27 cellular contexts compared by ENCODE assay signal in the genomic region with DNA sequence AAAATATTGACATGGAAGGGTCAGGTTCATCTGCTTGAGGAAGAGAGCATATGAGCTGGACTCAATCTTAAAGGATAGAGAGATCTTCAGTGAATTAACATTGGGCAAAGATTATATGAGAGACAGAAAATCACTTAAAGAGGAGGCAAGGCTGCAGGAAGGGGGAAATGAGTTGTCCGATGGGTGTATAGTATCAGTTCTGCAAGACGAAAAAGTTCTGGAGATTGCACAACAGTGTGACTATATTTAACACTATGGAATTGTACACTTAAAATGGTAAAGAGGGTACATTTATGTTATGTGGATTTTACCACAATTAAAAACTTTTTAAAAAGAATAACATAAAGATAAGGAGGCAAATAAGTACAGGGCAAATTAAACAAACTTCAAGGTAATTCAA.
DNase-seq lines count a peak whose midpoint lies in the region; ATAC-seq, FAIRE-seq and TF ChIP-seq lines count a peak whose summit lies in the region.
"Had no signal": no experiment of that assay in that cellular context is flagged by ENCODE, and none has a peak within 500 bp of the region (broad histone marks: within the 10 kb centered on the region; RNA-seq: fewer than 3 reads in every experiment).

No MANE protein-coding gene starts in this region.

- H3K36me3 ChIP-seq in skeletal muscle tissue (ENCODE audit: control insufficient read depth in 3 of 3, insufficient read depth in 3 of 3, low read length in 3 of 3) = peaks cover 13 to 27% (median 16%) of the 10 kb centered on the region in 3 donors
- peaks cover 67 to 68% of the 10 kb centered on the region in 2 experiments for H3K36me3 ChIP-seq in SK-N-SH (replicated peaks in 1 of 2; ENCODE audit: control insufficient read depth in 1 of 2, insufficient read depth in 2 of 2, low read length in 1 of 2)

- CTCF ChIA-PET in SK-N-SH (lab: Yijun Ruan, JAX) = interaction anchor here (0.7 to 2.2 kb wide), 3 partner anchors 9 to 189 kb away, joined by 3 to 8 read pairs (median 4); no protein-coding TSS in a partner anchor

- no peak overlapping the region for H3K4me2 ChIP-seq in SK-N-SH
- H3K4me2 ChIP-seq: hepatocyte had no signal

- no peaks in the 10 kb centered on the region for H4K20me1 ChIP-seq in SK-N-SH (ENCODE audit: insufficient read depth)

- H3K9me3 ChIP-seq in skeletal muscle tissue (ENCODE audit: control insufficient read depth in 3 of 3, low read length in 3 of 3) (no peaks in the 10 kb centered on the region), SK-N-SH (no peaks in the 10 kb centered on the region)
- H3K9me3 ChIP-seq: SJCRH30, stomach, transverse colon had no signal

- WGBS in SK-N-SH (ENCODE audit: low lambda C conversion rate) = 94% methylated on average over 2 of the region's 2 CpGs

- ATAC-seq in HG03342 (IDR thresholded peaks at IDR 0.05; ENCODE audit: unreplicated experiment) = no peak

- no peak for TF ChIP-seq EP300 in SK-N-SH (IDR thresholded peaks at IDR 0.05; ENCODE audit: borderline replicate concordance in 1 of 2, low read depth in 1 of 2, low read length in 1 of 2)

- TF ChIP-seq POLR2A in GM12892 (IDR thresholded peaks at IDR 0.05; ENCODE audit: low read depth, low read length) = no peak

- FAIRE-seq in GM12892 (lab: Jason Lieb, UNC) = no peak
- FAIRE-seq: HTR-8/SVneo had no signal

- H3F3A ChIP-seq in SK-N-SH (replicated peaks; ENCODE audit: insufficient read depth) = no peaks in the 10 kb centered on the region

- POLR2A ChIA-PET in SK-N-SH (lab: Yijun Ruan, JAX) = no interaction called here

- H3K27ac ChIP-seq in dorsolateral prefrontal cortex (peak overlapping the region in 32 of 59 donors; percentile 3 to 75 (median 28)), skeletal muscle tissue (ENCODE audit: low read depth, low read length) (peak overlapping the region; percentile 11), SK-N-SH (ENCODE audit: low read depth in 2 of 2, low read length in 1 of 2) (peak overlapping the region in 1 of 2 experiments; percentile 47; a peak in 2 of 4 replicates)
- H3K27ac ChIP-seq: brain microvascular endothelial cell, hepatocyte, parathyroid adenoma, SJCRH30, VCaP had no signal

- intact Hi-C loops in dorsolateral prefrontal cortex (cut with DNase I) = no loop called here

- H3K4me1 ChIP-seq in skeletal muscle tissue (ENCODE audit: control insufficient read depth in 3 of 3, insufficient read depth in 3 of 3, low read length in 3 of 3) (peaks cover 0 to 4% (median 0%) of the 10 kb centered on the region in 3 donors), SK-N-SH (ENCODE audit: control insufficient read depth in 1 of 2, insufficient read depth in 2 of 2, low read depth in 1 of 2, low read length in 1 of 2) (peaks cover 0 to 19% of the 10 kb centered on the region in 2 experiments; a peak in 2 of 4 replicates)
- H3K4me1 ChIP-seq: parathyroid adenoma, stomach, transverse colon had no signal

- H2AFZ ChIP-seq in SK-N-SH (ENCODE audit: low read depth) = no peak overlapping the region
- H2AFZ ChIP-seq: hepatocyte, parathyroid adenoma had no signal

- no peak overlapping the region for H3K9ac ChIP-seq in skeletal muscle tissue (ENCODE audit: low read depth in 1 of 3, low read length in 3 of 3)
- no peak overlapping the region for H3K9ac ChIP-seq in SK-N-SH
- H3K9ac ChIP-seq: parathyroid adenoma had no signal

- no peak overlapping the region for H3K4me3 ChIP-seq in dorsolateral prefrontal cortex
- H3K4me3 ChIP-seq in skeletal muscle tissue (ENCODE audit: low read length in 3 of 3) = no peak overlapping the region
- no peak overlapping the region for H3K4me3 ChIP-seq in SK-N-SH (ENCODE audit: low read depth in 2 of 2, low read length in 1 of 2)
- H3K4me3 ChIP-seq: hepatocyte, SJCRH30, stomach, transverse colon had no signal

- H3K9me2 ChIP-seq in SK-N-SH = no peaks in the 10 kb centered on the region

- TF ChIP-seq RAD21 in SK-N-SH (IDR thresholded peaks at IDR 0.05; ENCODE audit: low read length) = no peak

- DNase-seq in Kasumi-1 (lab: John Stamatoyannopoulos, UW) (peak; percentile 30 to 51), NOMO-1 treated with dmso at 0.1 percent for 144 hours (lab: John Stamatoyannopoulos, UW; ENCODE audit: unreplicated experiment) (peak; percentile 65), dorsolateral prefrontal cortex (no peak), SK-N-SH (no peak), GM12892 (ENCODE audit: insufficient read length) (no peak)
- DNase-seq in activated CD4-positive, CD25-positive, alpha-beta regulatory T cell treated with anti-CD3 and anti-CD28 coated beads, Interleukin-2, amount 50 U/mL, for 72 hours = no peak
- DNase-seq: activated CD4-positive, alpha-beta T cell treated with anti-CD3 and anti-CD28 coated beads, Interleukin-2, amount 10 ng/mL, durations not matched to agents 7 days and 5 days; activated naive CD4-positive, alpha-beta T cell treated with Interleukin-2 at 50 U/mL for 16 hours; activated T-cell treated with anti-CD3 and anti-CD28 coated beads, Interleukin-2, amount 50 U/mL, for 48 hours; brain microvascular endothelial cell; CD8-positive, alpha-beta memory T cell; effector memory CD4-positive, alpha-beta T cell; foreskin melanocyte; NCI-H1105 treated with DMSO at 0.1 percent for 48 hours; NCI-H2081; NCI-H345; NCI-H82; nephron progenitor cell; SJCRH30; stomach; transverse colon had no signal

- TF ChIP-seq CTCF in dorsolateral prefrontal cortex (IDR thresholded peaks at IDR 0.05 in 54 of 56, conservative IDR thresholded peaks at IDR 0.05 in 2 of 56; ENCODE audit: low read depth in 1 of 56, partially characterized antibody in 56 of 56) (no peak), SK-N-SH (IDR thresholded peaks at IDR 0.05) (no peak)

- H3K27me3 ChIP-seq in dorsolateral prefrontal cortex (no peaks in the 10 kb centered on the region), skeletal muscle tissue (ENCODE audit: control insufficient read depth in 3 of 3, insufficient read depth in 3 of 3, low read length in 3 of 3) (no peaks in the 10 kb centered on the region), SK-N-SH (ENCODE audit: insufficient read depth) (no peaks in the 10 kb centered on the region)
- H3K27me3 ChIP-seq: brain microvascular endothelial cell, hepatocyte, SJCRH30, stomach, transverse colon had no signal

- H3K79me2 ChIP-seq in SK-N-SH (ENCODE audit: insufficient read depth) = no peaks in the 10 kb centered on the region

TF ChIP-seq in SK-N-SH, 30 proteins besides CTCF, POLR2A, EP300 and RAD21 (continues in another document):
- TF ChIP-seq SMC3 (IDR thresholded peaks at IDR 0.05; ENCODE audit: low read depth, low read length) = no peak
- TF ChIP-seq, protein P1, sequence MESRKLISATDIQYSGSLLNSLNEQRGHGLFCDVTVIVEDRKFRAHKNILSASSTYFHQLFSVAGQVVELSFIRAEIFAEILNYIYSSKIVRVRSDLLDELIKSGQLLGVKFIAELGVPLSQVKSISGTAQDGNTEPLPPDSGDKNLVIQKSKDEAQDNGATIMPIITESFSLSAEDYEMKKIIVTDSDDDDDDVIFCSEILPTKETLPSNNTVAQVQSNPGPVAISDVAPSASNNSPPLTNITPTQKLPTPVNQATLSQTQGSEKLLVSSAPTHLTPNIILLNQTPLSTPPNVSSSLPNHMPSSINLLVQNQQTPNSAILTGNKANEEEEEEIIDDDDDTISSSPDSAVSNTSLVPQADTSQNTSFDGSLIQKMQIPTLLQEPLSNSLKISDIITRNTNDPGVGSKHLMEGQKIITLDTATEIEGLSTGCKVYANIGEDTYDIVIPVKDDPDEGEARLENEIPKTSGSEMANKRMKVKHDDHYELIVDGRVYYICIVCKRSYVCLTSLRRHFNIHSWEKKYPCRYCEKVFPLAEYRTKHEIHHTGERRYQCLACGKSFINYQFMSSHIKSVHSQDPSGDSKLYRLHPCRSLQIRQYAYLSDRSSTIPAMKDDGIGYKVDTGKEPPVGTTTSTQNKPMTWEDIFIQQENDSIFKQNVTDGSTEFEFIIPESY (IDR thresholded peaks at IDR 0.05; ENCODE audit: borderline replicate concordance, low read depth) = no peak
- TF ChIP-seq NRF1 (IDR thresholded peaks at IDR 0.05; ENCODE audit: low read depth, low read length) = no peak
- TF ChIP-seq MEF2A (IDR thresholded peaks at IDR 0.05; ENCODE audit: borderline replicate concordance, low read depth) = no peak
- TF ChIP-seq RFX5 (IDR thresholded peaks at IDR 0.05; ENCODE audit: low read length) = no peak
- TF ChIP-seq, protein P2, sequence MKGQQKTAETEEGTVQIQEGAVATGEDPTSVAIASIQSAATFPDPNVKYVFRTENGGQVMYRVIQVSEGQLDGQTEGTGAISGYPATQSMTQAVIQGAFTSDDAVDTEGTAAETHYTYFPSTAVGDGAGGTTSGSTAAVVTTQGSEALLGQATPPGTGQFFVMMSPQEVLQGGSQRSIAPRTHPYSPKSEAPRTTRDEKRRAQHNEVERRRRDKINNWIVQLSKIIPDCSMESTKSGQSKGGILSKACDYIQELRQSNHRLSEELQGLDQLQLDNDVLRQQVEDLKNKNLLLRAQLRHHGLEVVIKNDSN (IDR thresholded peaks at IDR 0.05; ENCODE audit: borderline replicate concordance, low read depth) = no peak
- no peak for TF ChIP-seq POLR2AphosphoS5 (IDR thresholded peaks at IDR 0.05; ENCODE audit: low read depth, low read length)
- TF ChIP-seq ELF1 (IDR thresholded peaks at IDR 0.05) = no peak
- no peak for TF ChIP-seq FOSL2 (IDR thresholded peaks at IDR 0.05; ENCODE audit: borderline replicate concordance, low read depth)
- TF ChIP-seq, protein P3, sequence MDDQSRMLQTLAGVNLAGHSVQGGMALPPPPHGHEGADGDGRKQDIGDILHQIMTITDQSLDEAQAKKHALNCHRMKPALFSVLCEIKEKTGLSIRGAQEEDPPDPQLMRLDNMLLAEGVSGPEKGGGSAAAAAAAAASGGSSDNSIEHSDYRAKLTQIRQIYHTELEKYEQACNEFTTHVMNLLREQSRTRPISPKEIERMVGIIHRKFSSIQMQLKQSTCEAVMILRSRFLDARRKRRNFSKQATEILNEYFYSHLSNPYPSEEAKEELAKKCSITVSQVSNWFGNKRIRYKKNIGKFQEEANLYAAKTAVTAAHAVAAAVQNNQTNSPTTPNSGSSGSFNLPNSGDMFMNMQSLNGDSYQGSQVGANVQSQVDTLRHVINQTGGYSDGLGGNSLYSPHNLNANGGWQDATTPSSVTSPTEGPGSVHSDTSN (IDR thresholded peaks at IDR 0.05) = no peak
- no peak for TF ChIP-seq SIN3A (IDR thresholded peaks at IDR 0.05; ENCODE audit: borderline replicate concordance, low read depth, low read length)
- no peak for TF ChIP-seq MXI1 (IDR thresholded peaks at IDR 0.05; ENCODE audit: low read depth, low read length)
- TF ChIP-seq TAF1 (IDR thresholded peaks at IDR 0.05; ENCODE audit: borderline replicate concordance, low read depth, low read length) = no peak
- TF ChIP-seq GATA2 (CRISPR knock-in tag; IDR thresholded peaks at IDR 0.05) = no peak

Comparison
In these comparisons a context has a peak if more than half of its experiments do, and no peak if none do; other contexts are left out.
1. DNase-seq: peak in Kasumi-1 (2 of 2) and NOMO-1 treated with dmso at 0.1 percent for 144 hours (single experiment); none in dorsolateral prefrontal cortex (0 of 10), SK-N-SH (single experiment), activated CD4-positive, CD25-positive, alpha-beta regulatory T cell treated with anti-CD3 and anti-CD28 coated beads, Interleukin-2, amount 50 U/mL, for 72 hours (single experiment) and GM12892 (single experiment).